1 cellular context compared by ENCODE assay signal in genomic region chr18:7021994-7022840, GRCh38.
TF ChIP-seq lines count a peak whose summit lies in the region.

No MANE protein-coding gene starts in this region.

TF ChIP-seq in HCT116, 20 proteins besides CTCF, POLR2A, EP300 and RAD21 (continued from another document):
- TF ChIP-seq YY1 (IDR thresholded peaks at IDR 0.05; ENCODE audit: extremely low read depth, insufficient replicate concordance, low read depth, low read length) (no peak), FOSL1 (IDR thresholded peaks at IDR 0.05; ENCODE audit: low read depth) (no peak), REST (IDR thresholded peaks at IDR 0.05; ENCODE audit: low read depth) (no peak), SIN3A (IDR thresholded peaks at IDR 0.05; ENCODE audit: low read depth) (no peak), ATF3 (IDR thresholded peaks at IDR 0.05) (no peak)
TF ChIP-seq in HCT116: peak in this region for 0.
